In the genomic region with DNA sequence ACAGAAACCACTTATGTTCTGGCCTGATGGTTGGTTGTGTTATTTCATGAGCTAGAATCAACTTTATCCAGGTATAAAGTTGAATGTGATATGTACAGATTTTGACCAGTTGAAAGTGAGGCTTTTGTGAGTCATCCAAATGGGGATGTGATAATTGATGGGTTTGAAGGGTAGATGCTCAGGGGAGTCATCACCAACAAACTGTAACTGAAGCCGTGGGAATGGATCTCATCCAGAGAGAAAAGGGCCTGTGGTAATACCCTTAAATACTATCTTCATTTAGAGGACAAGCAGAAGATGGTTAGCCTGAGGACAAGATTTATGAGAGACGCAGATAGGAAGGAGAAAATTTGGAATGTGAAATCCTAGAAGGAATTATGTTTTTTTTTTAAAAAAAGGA, we compare ENCODE assay signal across 1 cellular context.
TF ChIP-seq lines count a peak whose summit lies in the region.

No MANE protein-coding gene starts in this region.

TF ChIP-seq in IMR-90, 13 proteins besides CTCF, POLR2A, EP300 and RAD21 (continued from another document):
- no peak for TF ChIP-seq USF2 (IDR thresholded peaks at IDR 0.05; ENCODE audit: low read depth, low read length)
- TF ChIP-seq RCOR1 (IDR thresholded peaks at IDR 0.05; ENCODE audit: insufficient replicate concordance, low read length) = no peak
- no peak for TF ChIP-seq MAZ (IDR thresholded peaks at IDR 0.05; ENCODE audit: borderline replicate concordance, low read depth, low read length)
- TF ChIP-seq ELK1 (IDR thresholded peaks at IDR 0.05; ENCODE audit: borderline replicate concordance, low read depth, low read length) = no peak
